Comparison of ENCODE assay signal across 8 cellular contexts in genomic region chr3:48918388-48919214, GRCh38. TPM values are rescaled to one million over a fixed set of nuclear protein-coding genes. Genes with fewer than 3 reads are reported as not detected.
DNase-seq lines count a peak whose midpoint lies in the region; ATAC-seq, FAIRE-seq and TF ChIP-seq lines count a peak whose summit lies in the region.

ARIH2 (plus strand) TSS chr3:48918842; CDS start chr3:48927559, 8,717 bp downstream.

- TF ChIP-seq CTCF in D721Med (IDR thresholded peaks at IDR 0.05; ENCODE audit: insufficient read depth, missing control alignments) (no peak), epithelial cell of proximal tubule (conservative IDR thresholded peaks at IDR 0.05; ENCODE audit: low read depth, low read length) (peak; percentile 5)

- peak within 1 kb of the TSS; percentile 92 to 94 for H3K27ac ChIP-seq in mucosa of rectum (ENCODE audit: low read depth in 2 of 2, low read length in 2 of 2)

- H3K4me3 ChIP-seq in epithelial cell of proximal tubule (ENCODE audit: low read depth, low read length): peak within 1 kb of the TSS; percentile 87
- peak within 1 kb of the TSS; percentile 79 to 84 for H3K4me3 ChIP-seq in mucosa of rectum (ENCODE audit: low read length in 2 of 2)

- H3K27me3 ChIP-seq in mucosa of rectum (ENCODE audit: control insufficient read depth in 2 of 2, insufficient read depth in 2 of 2, low read length in 2 of 2): no peaks in the 10 kb centered on the region

- peak within 1 kb of the TSS; percentile 77 to 84 for H3K9ac ChIP-seq in mucosa of rectum (ENCODE audit: low read depth in 1 of 2, low read length in 2 of 2)

- H3K9me3 ChIP-seq in mucosa of rectum (ENCODE audit: control insufficient read depth in 2 of 2, low read length in 2 of 2): no peaks in the 10 kb centered on the region

- H3K36me3 ChIP-seq in mucosa of rectum (ENCODE audit: control insufficient read depth in 2 of 2, insufficient read depth in 2 of 2, low read length in 2 of 2): peaks cover 0 to 10% of the 10 kb centered on the region in 2 donors

- peak; percentile 71 for ATAC-seq in GM21367 (IDR thresholded peaks at IDR 0.05; ENCODE audit: unreplicated experiment)

- DNase-seq in D721Med (ENCODE audit: insufficient read length, low spot score): peak; percentile 94
- peak; percentile 98 for DNase-seq in HTR-8/SVneo (ENCODE audit: insufficient read length, low spot score)
- peak; percentile 69 for DNase-seq in OCI-M2 (lab: John Stamatoyannopoulos, UW; ENCODE audit: unreplicated experiment)
- DNase-seq in activated T-cell treated with anti-CD3 and anti-CD28 coated beads for 48 hours (ENCODE audit: low read depth): peak; percentile 89
- DNase-seq in epithelial cell of proximal tubule (ENCODE audit: low read depth): peak; percentile 41
- peak; percentile 70 to 78 for DNase-seq in stimulated activated CD8-positive, alpha-beta memory T cell treated with anti-CD3 and anti-CD28 coated beads, Interleukin-7, amount 100 ng/mL, for 1 hour (ENCODE audit: low read depth in 2 of 2)

- FAIRE-seq in D721Med (lab: Jason Lieb, UNC) (no peak), HTR-8/SVneo (lab: Jason Lieb, UNC) (peak; percentile 90)

- peaks cover 6 to 12% of the 10 kb centered on the region in 2 donors for H3K4me1 ChIP-seq in mucosa of rectum (ENCODE audit: control insufficient read depth in 2 of 2, insufficient read depth in 2 of 2, low read length in 2 of 2)

RNA-seq across cellular contexts. Expression of gene ARIH2, which starts in this region (rescaled TPM):
- 44.8 and 76.7 TPM in 2 replicates for total RNA-seq in epithelial cell of proximal tubule

Comparison
In these comparisons a context has a peak if more than half of its experiments do, and no peak if none do; other contexts are left out.
1. Peak in every context shown above with its lines: DNase-seq, ATAC-seq, H3K4me3 ChIP-seq and H3K27ac ChIP-seq.
2. DNase-seq: peak in every context shown above with its lines; median percentile 98 in HTR-8/SVneo; 94 in D721Med; 89 in activated T-cell treated with anti-CD3 and anti-CD28 coated beads for 48 hours; 74 in stimulated activated CD8-positive, alpha-beta memory T cell treated with anti-CD3 and anti-CD28 coated beads, Interleukin-7, amount 100 ng/mL, for 1 hour; 69 in OCI-M2; 41 in epithelial cell of proximal tubule.